In the genomic region with DNA sequence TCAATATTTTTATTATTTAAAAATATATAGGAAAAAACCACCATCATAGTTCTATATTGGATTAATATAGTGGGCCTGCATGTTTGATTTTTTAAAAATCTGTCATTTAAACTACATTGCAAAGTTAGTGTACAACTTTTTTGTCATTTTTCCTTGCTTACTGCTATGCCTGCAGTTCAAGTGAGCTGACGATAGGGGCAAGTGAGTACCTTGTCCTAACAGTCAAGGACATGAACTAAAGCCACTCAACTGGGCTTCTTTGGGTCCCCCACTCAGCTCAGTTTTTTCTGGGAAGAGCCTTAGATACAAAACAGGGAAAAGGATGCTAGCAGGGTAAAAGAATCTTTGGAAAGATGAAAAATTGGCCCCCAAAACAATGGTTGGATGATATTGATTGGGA, we compare ENCODE assay signal across 20 cellular contexts.
DNase-seq lines count a peak whose midpoint lies in the region; ATAC-seq and TF ChIP-seq lines count a peak whose summit lies in the region.
"Had no signal": no experiment of that assay in that cellular context is flagged by ENCODE, and none has a peak within 500 bp of the region (broad histone marks: within the 10 kb centered on the region; RNA-seq: fewer than 3 reads in every experiment).

No MANE protein-coding gene starts in this region.

- no peaks in the 10 kb centered on the region for H3F3A ChIP-seq in GM23338 (replicated peaks; ENCODE audit: low read depth)

- H3K27ac ChIP-seq in GM23338 (ENCODE audit: low read depth) (no peak overlapping the region), hepatocyte (no peak overlapping the region)
- H3K27ac ChIP-seq: foreskin keratinocyte, sigmoid colon, stomach, VCaP had no signal

- DNase-seq in AG09309 (ENCODE audit: low read depth): no peak
- peak; percentile 49 for DNase-seq in GM23338 (ENCODE audit: low spot score)
- no peak for DNase-seq in fibroblast of villous mesenchyme (ENCODE audit: low read depth)
- no peak for DNase-seq in HCEC 1CT
- no peak for DNase-seq in NCI-H2171 treated with DMSO at 0.1 percent for 48 hours (lab: John Stamatoyannopoulos, UW)
- DNase-seq in hepatocyte (ENCODE audit: low spot score): no peak
- no peak for DNase-seq in DMS153 (lab: John Stamatoyannopoulos, UW)
- DNase-seq: activated naive CD8-positive, alpha-beta T cell treated with anti-CD3 and anti-CD28 coated beads, Interleukin-2, amount 10 ng/mL, durations not matched to agents 7 days and 5 days; foreskin keratinocyte; NCI-H1436 treated with DMSO at 0.1 percent for 48 hours; NCI-H345; SIG-M5; sigmoid colon; stomach had no signal

- peak; percentile 51; the same call in 2 of the 3 replicates for ATAC-seq in GM23338
- ATAC-seq: left lobe of liver had no signal

- H4K20me1 ChIP-seq in GM23338 (replicated peaks; ENCODE audit: insufficient read depth): no peaks in the 10 kb centered on the region
- no peaks in the 10 kb centered on the region for H4K20me1 ChIP-seq in hepatocyte (ENCODE audit: insufficient read depth, poor library complexity, severe bottlenecking)

- no peaks in the 10 kb centered on the region for H3K9me3 ChIP-seq in hepatocyte (ENCODE audit: low read depth)
- H3K9me3 ChIP-seq: HAP-1, sigmoid colon, stomach had no signal

- H3K27me3 ChIP-seq in GM23338 (ENCODE audit: insufficient read depth) (no peaks in the 10 kb centered on the region), hepatocyte (no peaks in the 10 kb centered on the region)
- H3K27me3 ChIP-seq: foreskin keratinocyte, sigmoid colon, stomach had no signal

- 0 out of 2 replicates have a peak overlapping the region, but pooled peaks have one; percentile 33 for H2AFZ ChIP-seq in GM23338
- H2AFZ ChIP-seq in hepatocyte: no peak overlapping the region

- H3K4me1 Mint-ChIP-seq in GM23338: 0 out of 3 replicates have a peak, but pooled peaks cover 4% of the 10 kb centered on the region

- TF ChIP-seq CTCF in AG09309 (IDR thresholded peaks at IDR 0.05; ENCODE audit: control insufficient read depth, insufficient read depth, low read depth, low read length, missing control alignments) (peak; percentile 28), GM23338 (conservative IDR thresholded peaks at IDR 0.05; ENCODE audit: low read depth in 2 of 2) (peak; percentile 45 to 53), WI38 (IDR thresholded peaks at IDR 0.05; ENCODE audit: low read depth, low read length) (peak; percentile 44; the same call in 1 of the 2 replicates), fibroblast of villous mesenchyme (IDR thresholded peaks at IDR 0.05; ENCODE audit: insufficient read depth, low read depth, low read length) (peak; percentile 39), hepatocyte (IDR thresholded peaks at IDR 0.05; ENCODE audit: poor library complexity) (no peak)

- H3K4me1 ChIP-seq in GM23338 (ENCODE audit: insufficient read depth) (no peaks in the 10 kb centered on the region), hepatocyte (ENCODE audit: insufficient read depth) (no peaks in the 10 kb centered on the region)
- H3K4me1 ChIP-seq: foreskin keratinocyte, HAP-1, sigmoid colon, stomach had no signal

- H3K27me3 Mint-ChIP-seq in GM23338 (ENCODE audit: insufficient read depth, low read depth, poor library complexity): no peaks in the 10 kb centered on the region
- H3K27me3 Mint-ChIP-seq: activated naive CD8-positive, alpha-beta T cell treated with anti-CD3 and anti-CD28 coated beads, Interleukin-2, amount 10 ng/mL, durations not matched to agents 7 days and 5 days had no signal

- H3K4me3 ChIP-seq in AG09309 (ENCODE audit: control insufficient read depth, low read depth, low read length): no peak overlapping the region
- no peak overlapping the region for H3K4me3 ChIP-seq in GM23338
- H3K4me3 ChIP-seq in WI38 (ENCODE audit: low read depth, low read length): no peak overlapping the region
- no peak overlapping the region for H3K4me3 ChIP-seq in fibroblast of villous mesenchyme (ENCODE audit: low read depth, low read length)
- H3K4me3 ChIP-seq in hepatocyte: no peak overlapping the region
- H3K4me3 ChIP-seq: HAP-1, sigmoid colon, stomach had no signal

- H3K36me3 Mint-ChIP-seq in GM23338 (ENCODE audit: low read depth): no peaks in the 10 kb centered on the region
- H3K36me3 Mint-ChIP-seq: activated naive CD8-positive, alpha-beta T cell treated with anti-CD3 and anti-CD28 coated beads, Interleukin-2, amount 10 ng/mL, durations not matched to agents 7 days and 5 days had no signal

- H3K9me2 ChIP-seq in GM23338 (ENCODE audit: insufficient read depth): no peaks in the 10 kb centered on the region
- no peaks in the 10 kb centered on the region for H3K9me2 ChIP-seq in hepatocyte (replicated peaks; ENCODE audit: insufficient read depth)

- H3K36me3 ChIP-seq in GM23338 (ENCODE audit: insufficient read depth) (no peaks in the 10 kb centered on the region), hepatocyte (replicated peaks; ENCODE audit: insufficient read depth, low read depth) (no peaks in the 10 kb centered on the region)
- H3K36me3 ChIP-seq: HAP-1, sigmoid colon, stomach had no signal

- H3K27ac Mint-ChIP-seq in GM23338: no peak overlapping the region
- H3K27ac Mint-ChIP-seq: activated naive CD8-positive, alpha-beta T cell treated with anti-CD3 and anti-CD28 coated beads, Interleukin-2, amount 10 ng/mL, durations not matched to agents 7 days and 5 days; activated T-helper 1 cell treated with anti-CD3 and anti-CD28 coated beads, Interleukin-12 subunit alpha, Interleukin-12 subunit beta, Interleukin-2, Interleukin-4 antibody, amounts not matched to agents 30 ng/mL and 10 ng/mL and 1 ng/mL, durations not matched to agents 14 hours and 24 hours and 36 hours; T-helper 1 cell treated with Interleukin-12 subunit alpha and Interleukin-12 subunit beta and Interleukin-4 antibody, amounts not matched to agents 30 μg/mL and 1 μg/mL, for 36 hours had no signal

- H3K9me3 Mint-ChIP-seq in GM23338: no peaks in the 10 kb centered on the region
- H3K9me3 Mint-ChIP-seq: activated naive CD8-positive, alpha-beta T cell treated with anti-CD3 and anti-CD28 coated beads, Interleukin-2, amount 10 ng/mL, durations not matched to agents 7 days and 5 days; activated T-helper 1 cell treated with anti-CD3 and anti-CD28 coated beads, Interleukin-12 subunit alpha, Interleukin-12 subunit beta, Interleukin-2, Interleukin-4 antibody, amounts not matched to agents 30 ng/mL and 10 ng/mL and 1 ng/mL, durations not matched to agents 14 hours and 24 hours and 36 hours; T-helper 1 cell treated with Interleukin-12 subunit alpha and Interleukin-12 subunit beta and Interleukin-4 antibody, amounts not matched to agents 30 μg/mL and 1 μg/mL, for 36 hours had no signal

- H3K4me3 Mint-ChIP-seq in GM23338: no peak overlapping the region
- H3K4me3 Mint-ChIP-seq: activated naive CD8-positive, alpha-beta T cell treated with anti-CD3 and anti-CD28 coated beads, Interleukin-2, amount 10 ng/mL, durations not matched to agents 7 days and 5 days; activated T-helper 1 cell treated with anti-CD3 and anti-CD28 coated beads, Interleukin-12 subunit alpha, Interleukin-12 subunit beta, Interleukin-2, Interleukin-4 antibody, amounts not matched to agents 30 ng/mL and 10 ng/mL and 1 ng/mL, durations not matched to agents 14 hours and 24 hours and 36 hours; T-helper 1 cell treated with Interleukin-12 subunit alpha and Interleukin-12 subunit beta and Interleukin-4 antibody, amounts not matched to agents 30 μg/mL and 1 μg/mL, for 36 hours had no signal

- WGBS in hepatocyte (ENCODE audit: low lambda C conversion rate, missing lambda C conversion rate): 59% methylated on average over 1 of the region's 1 CpG

- H3K79me2 ChIP-seq in GM23338 (replicated peaks; ENCODE audit: insufficient read depth) (no peaks in the 10 kb centered on the region), hepatocyte (no peaks in the 10 kb centered on the region)

- H3K4me2 ChIP-seq in GM23338 (no peak overlapping the region), hepatocyte (no peak overlapping the region)

TF ChIP-seq in GM23338, 12 proteins besides CTCF, POLR2A, EP300 and RAD21 (continues in another document):
- no peak for TF ChIP-seq ZNF331 (CRISPR knock-in tag; IDR thresholded peaks at IDR 0.05; ENCODE audit: low read depth)
- TF ChIP-seq, protein P1, sequence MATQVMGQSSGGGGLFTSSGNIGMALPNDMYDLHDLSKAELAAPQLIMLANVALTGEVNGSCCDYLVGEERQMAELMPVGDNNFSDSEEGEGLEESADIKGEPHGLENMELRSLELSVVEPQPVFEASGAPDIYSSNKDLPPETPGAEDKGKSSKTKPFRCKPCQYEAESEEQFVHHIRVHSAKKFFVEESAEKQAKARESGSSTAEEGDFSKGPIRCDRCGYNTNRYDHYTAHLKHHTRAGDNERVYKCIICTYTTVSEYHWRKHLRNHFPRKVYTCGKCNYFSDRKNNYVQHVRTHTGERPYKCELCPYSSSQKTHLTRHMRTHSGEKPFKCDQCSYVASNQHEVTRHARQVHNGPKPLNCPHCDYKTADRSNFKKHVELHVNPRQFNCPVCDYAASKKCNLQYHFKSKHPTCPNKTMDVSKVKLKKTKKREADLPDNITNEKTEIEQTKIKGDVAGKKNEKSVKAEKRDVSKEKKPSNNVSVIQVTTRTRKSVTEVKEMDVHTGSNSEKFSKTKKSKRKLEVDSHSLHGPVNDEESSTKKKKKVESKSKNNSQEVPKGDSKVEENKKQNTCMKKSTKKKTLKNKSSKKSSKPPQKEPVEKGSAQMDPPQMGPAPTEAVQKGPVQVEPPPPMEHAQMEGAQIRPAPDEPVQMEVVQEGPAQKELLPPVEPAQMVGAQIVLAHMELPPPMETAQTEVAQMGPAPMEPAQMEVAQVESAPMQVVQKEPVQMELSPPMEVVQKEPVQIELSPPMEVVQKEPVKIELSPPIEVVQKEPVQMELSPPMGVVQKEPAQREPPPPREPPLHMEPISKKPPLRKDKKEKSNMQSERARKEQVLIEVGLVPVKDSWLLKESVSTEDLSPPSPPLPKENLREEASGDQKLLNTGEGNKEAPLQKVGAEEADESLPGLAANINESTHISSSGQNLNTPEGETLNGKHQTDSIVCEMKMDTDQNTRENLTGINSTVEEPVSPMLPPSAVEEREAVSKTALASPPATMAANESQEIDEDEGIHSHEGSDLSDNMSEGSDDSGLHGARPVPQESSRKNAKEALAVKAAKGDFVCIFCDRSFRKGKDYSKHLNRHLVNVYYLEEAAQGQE (IDR thresholded peaks at IDR 0.05; ENCODE audit: unreplicated experiment): no peak
- no peak for TF ChIP-seq NANOG (IDR thresholded peaks at IDR 0.05; ENCODE audit: borderline replicate concordance)
